ENCODE assay signal across 1 cellular context in the genomic region with DNA sequence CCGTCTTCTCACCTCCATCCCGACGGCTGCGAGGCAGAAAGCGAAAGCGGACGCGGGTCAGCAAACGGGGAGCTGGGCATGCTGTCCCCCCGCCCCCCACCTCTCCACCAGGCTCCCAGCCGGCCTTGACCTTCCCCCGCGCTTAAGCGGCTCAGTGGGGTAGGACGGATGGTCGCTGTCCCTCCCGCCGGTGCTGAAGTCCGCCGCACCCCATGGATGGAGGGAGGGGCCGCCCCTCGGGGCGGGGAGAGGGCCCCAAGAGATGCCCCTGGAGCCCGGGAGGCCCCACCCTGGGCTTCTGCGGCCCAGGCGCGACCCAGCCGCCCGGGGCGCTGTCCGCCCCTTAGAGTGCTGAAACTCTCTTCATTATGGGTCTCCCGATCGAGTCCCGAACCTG.
TF ChIP-seq lines count a peak whose summit lies in the region.

Gene KCNB1 (minus strand): TSS at position 48 of the 397 bp plus-strand sequence. CDS start 188 bp downstream, outside the sequence.

TF ChIP-seq in GM12878, 131 proteins besides CTCF, POLR2A, EP300 and RAD21 (continued from another document):
- TF ChIP-seq, protein P1, sequence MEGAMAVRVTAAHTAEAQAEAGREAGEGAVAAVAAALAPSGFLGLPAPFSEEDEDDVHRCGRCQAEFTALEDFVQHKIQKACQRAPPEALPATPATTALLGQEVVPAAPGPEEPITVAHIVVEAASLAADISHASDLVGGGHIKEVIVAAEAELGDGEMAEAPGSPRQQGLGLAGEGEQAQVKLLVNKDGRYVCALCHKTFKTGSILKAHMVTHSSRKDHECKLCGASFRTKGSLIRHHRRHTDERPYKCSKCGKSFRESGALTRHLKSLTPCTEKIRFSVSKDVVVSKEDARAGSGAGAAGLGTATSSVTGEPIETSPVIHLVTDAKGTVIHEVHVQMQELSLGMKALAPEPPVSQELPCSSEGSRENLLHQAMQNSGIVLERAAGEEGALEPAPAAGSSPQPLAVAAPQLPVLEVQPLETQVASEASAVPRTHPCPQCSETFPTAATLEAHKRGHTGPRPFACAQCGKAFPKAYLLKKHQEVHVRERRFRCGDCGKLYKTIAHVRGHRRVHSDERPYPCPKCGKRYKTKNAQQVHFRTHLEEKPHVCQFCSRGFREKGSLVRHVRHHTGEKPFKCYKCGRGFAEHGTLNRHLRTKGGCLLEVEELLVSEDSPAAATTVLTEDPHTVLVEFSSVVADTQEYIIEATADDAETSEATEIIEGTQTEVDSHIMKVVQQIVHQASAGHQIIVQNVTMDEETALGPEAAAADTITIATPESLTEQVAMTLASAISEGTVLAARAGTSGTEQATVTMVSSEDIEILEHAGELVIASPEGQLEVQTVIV (IDR thresholded peaks at IDR 0.05; ENCODE audit: borderline replicate concordance, partially characterized antibody) = no peak
- TF ChIP-seq SMARCA5 (IDR thresholded peaks at IDR 0.05) = no peak
